Comparison of ENCODE assay signal across 10 cellular contexts in genomic region chr17:68054296-68054900, GRCh38. TPM values are rescaled to one million over a fixed set of nuclear protein-coding genes. Genes with fewer than 3 reads are reported as not detected.
A peak's percentile ranks its signal among the peaks of the same experiment; 100 is the strongest.
DNase-seq lines count a peak whose midpoint lies in the region; ATAC-seq and TF ChIP-seq lines count a peak whose summit lies in the region.
"Had no signal": no experiment of that assay in that cellular context is flagged by ENCODE, and none has a peak within 500 bp of the region (broad histone marks: within the 10 kb centered on the region; RNA-seq: fewer than 3 reads in every experiment).

No MANE protein-coding gene starts in this region.

- POLR2A ChIA-PET in PC-9 (lab: Charles Lee; ENCODE audit: unreplicated experiment): interaction anchor here (0.6 kb wide), 1 partner anchor 34 kb away, joined by 3 read pairs; no protein-coding TSS in a partner anchor

- no peak overlapping the region for H3K27ac ChIP-seq in BLaER1
- H3K27ac ChIP-seq in PC-9: no peak overlapping the region

- H3K4me1 Mint-ChIP-seq in osteocyte (ENCODE audit: unreplicated experiment): peaks cover 33% of the 10 kb centered on the region
- H3K4me1 Mint-ChIP-seq in activated naive CD8-positive, alpha-beta T cell treated with anti-CD3 and anti-CD28 coated beads, Interleukin-2, amount 50 U/mL, for 24 hours: peaks cover 5% of the 10 kb centered on the region

- H3K9me3 ChIP-seq in BLaER1 (0 out of 2 replicates have a peak, but pooled peaks cover 7% of the 10 kb centered on the region), PC-9 (ENCODE audit: insufficient read depth, low read depth) (no peaks in the 10 kb centered on the region)

- H3K4me3 ChIP-seq in BLaER1: no peak overlapping the region
- H3K4me3 ChIP-seq in fibroblast of mammary gland (ENCODE audit: control insufficient read depth, low read depth, low read length): no peak overlapping the region
- H3K4me3 ChIP-seq in PC-9: no peak overlapping the region

- H3K79me2 ChIP-seq in PC-9 (ENCODE audit: low read depth): no peaks in the 10 kb centered on the region

- H3K27ac Mint-ChIP-seq in osteocyte (ENCODE audit: unreplicated experiment): peak overlapping the region; percentile 97
- H3K27ac Mint-ChIP-seq in activated naive CD8-positive, alpha-beta T cell treated with anti-CD3 and anti-CD28 coated beads, Interleukin-2, amount 50 U/mL, for 24 hours: no peak overlapping the region
- H3K27ac Mint-ChIP-seq: naive B cell had no signal

- no peak overlapping the region for H2AFZ ChIP-seq in PC-9

- no peak overlapping the region for H3K9ac ChIP-seq in BLaER1

- CTCF ChIA-PET in PC-9 (lab: Charles Lee): interaction anchor here (0.7 kb wide), 1 partner anchor 117 kb away, joined by 7 read pairs; no protein-coding TSS in a partner anchor

- DNase-seq in RPMI7951 (ENCODE audit: low read depth) (peak; percentile 93), fibroblast of mammary gland (ENCODE audit: low read depth) (peak; percentile 46), osteocyte (ENCODE audit: extremely low spot score, unreplicated experiment) (peak; percentile 87), PC-9 (no peak), NCI-H2227 treated with DMSO at 0.1 percent for 48 hours (lab: John Stamatoyannopoulos, UW) (no peak)
- DNase-seq in activated naive CD8-positive, alpha-beta T cell treated with anti-CD3 and anti-CD28 coated beads, Interleukin-2, amount 50 U/mL, for 24 hours: no peak
- DNase-seq: DMS 273 treated with DMSO at 0.1 percent for 48 hours, naive B cell had no signal

- peak overlapping the region; percentile 19; the same call in 1 of the 2 replicates for H3K4me2 ChIP-seq in BLaER1
- H3K4me2 ChIP-seq in PC-9: no peak overlapping the region

- H4K20me1 ChIP-seq in BLaER1 (no peaks in the 10 kb centered on the region), PC-9 (ENCODE audit: insufficient read depth) (no peaks in the 10 kb centered on the region)

- intact Hi-C loops in PC-9 (cut with micrococcal nuclease; ENCODE audit: unreplicated experiment): no loop called here

- BruUV-seq in PC-9 (replicated peaks; lab: Mats Ljungman, UMichigan): no TSS peak

- no peaks in the 10 kb centered on the region for H3F3A ChIP-seq in PC-9 (ENCODE audit: insufficient read depth, low read depth)

- H3K27me3 ChIP-seq in BLaER1: no peaks in the 10 kb centered on the region
- H3K27me3 ChIP-seq in PC-9 (ENCODE audit: insufficient read depth, low read depth): no peaks in the 10 kb centered on the region

- H3K4me3 Mint-ChIP-seq in osteocyte (ENCODE audit: unreplicated experiment): peak overlapping the region; percentile 55
- no peak overlapping the region for H3K4me3 Mint-ChIP-seq in activated naive CD8-positive, alpha-beta T cell treated with anti-CD3 and anti-CD28 coated beads, Interleukin-2, amount 50 U/mL, for 24 hours
- H3K4me3 Mint-ChIP-seq: naive B cell had no signal

- ATAC-seq in GM21360 (IDR thresholded peaks at IDR 0.05; ENCODE audit: unreplicated experiment): no peak
- ATAC-seq in activated naive CD8-positive, alpha-beta T cell treated with anti-CD3 and anti-CD28 coated beads, Interleukin-2, amount 50 U/mL, for 24 hours: no peak

- peaks cover 18% of the 10 kb centered on the region for H3K4me1 ChIP-seq in BLaER1
- H3K4me1 ChIP-seq in PC-9 (replicated peaks; ENCODE audit: insufficient read depth): no peaks in the 10 kb centered on the region

- H3K36me3 Mint-ChIP-seq in osteocyte (ENCODE audit: unreplicated experiment): peaks cover under 1% of the 10 kb centered on the region
- no peaks in the 10 kb centered on the region for H3K36me3 Mint-ChIP-seq in activated naive CD8-positive, alpha-beta T cell treated with anti-CD3 and anti-CD28 coated beads, Interleukin-2, amount 50 U/mL, for 24 hours (ENCODE audit: low read depth)
- H3K36me3 Mint-ChIP-seq: naive B cell had no signal

- no peaks in the 10 kb centered on the region for H3K9me2 ChIP-seq in PC-9 (ENCODE audit: insufficient read depth)

- H3K36me3 ChIP-seq in BLaER1 (no peaks in the 10 kb centered on the region), PC-9 (ENCODE audit: low read depth) (no peaks in the 10 kb centered on the region)

- TF ChIP-seq CTCF in fibroblast of mammary gland (conservative IDR thresholded peaks at IDR 0.05; ENCODE audit: control insufficient read depth, insufficient read depth, low read depth, low read length) (no peak), osteocyte (IDR thresholded peaks at IDR 0.05) (no peak), PC-9 (conservative IDR thresholded peaks at IDR 0.05) (no peak)

- no peaks in the 10 kb centered on the region for H3K9me3 Mint-ChIP-seq in osteocyte (ENCODE audit: unreplicated experiment)
- no peaks in the 10 kb centered on the region for H3K9me3 Mint-ChIP-seq in activated naive CD8-positive, alpha-beta T cell treated with anti-CD3 and anti-CD28 coated beads, Interleukin-2, amount 50 U/mL, for 24 hours
- H3K9me3 Mint-ChIP-seq: naive B cell had no signal

- no peaks in the 10 kb centered on the region for H3K27me3 Mint-ChIP-seq in osteocyte (ENCODE audit: unreplicated experiment)
- peaks cover 2% of the 10 kb centered on the region for H3K27me3 Mint-ChIP-seq in activated naive CD8-positive, alpha-beta T cell treated with anti-CD3 and anti-CD28 coated beads, Interleukin-2, amount 50 U/mL, for 24 hours

RNA-seq across cellular contexts. Expression of gene KPNA2, which starts 18.9 kb away (rescaled TPM):
- total RNA-seq in RPMI7951 (2014; rRNA removed; shearing (Covaris generic)): 360 and 422 TPM in 2 replicates
- 95.0 and 102 TPM in 2 replicates for total RNA-seq in osteocyte
- 175 and 201 TPM in 2 replicates for total RNA-seq in PC-9 (2021)

RNA-seq across cellular contexts. Expression of gene C17orf58, which starts 58.1 kb away (rescaled TPM):
- 23.8 and 36.3 TPM in 2 replicates for total RNA-seq in RPMI7951 (2014; rRNA removed; shearing (Covaris generic))
- total RNA-seq in osteocyte: 12.2 TPM in 2 replicates
- 14.5 and 15.5 TPM in 2 replicates for total RNA-seq in PC-9 (2021)

Comparison
In these comparisons a context has a peak if more than half of its experiments do, and no peak if none do; other contexts are left out.
1. DNase-seq: peak in RPMI7951 (single experiment), fibroblast of mammary gland (single experiment) and osteocyte (single experiment); none in PC-9 (0 of 2), NCI-H2227 treated with DMSO at 0.1 percent for 48 hours (single experiment) and activated naive CD8-positive, alpha-beta T cell treated with anti-CD3 and anti-CD28 coated beads, Interleukin-2, amount 50 U/mL, for 24 hours (single experiment).